15 cellular contexts compared by ENCODE assay signal in the genomic region with DNA sequence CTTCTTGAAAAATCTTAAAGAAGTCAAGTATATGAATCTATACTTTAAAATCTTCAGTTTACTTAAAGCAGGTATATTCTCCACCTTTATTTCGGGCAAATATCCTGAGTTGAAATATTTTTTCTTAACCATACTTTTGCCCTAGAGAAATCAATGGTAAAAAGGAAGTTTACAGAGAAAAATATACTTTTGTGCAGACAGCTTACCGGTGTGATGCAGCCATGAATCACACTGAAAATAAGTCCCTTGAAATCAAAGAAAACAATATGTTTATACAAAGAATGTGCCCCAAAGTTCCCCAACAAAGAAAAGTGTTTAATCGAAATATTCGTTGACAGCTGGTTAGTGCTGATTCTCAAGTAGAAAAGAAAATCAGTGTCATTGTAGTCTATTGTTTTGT.
"Had no signal": no experiment of that assay in that cellular context is flagged by ENCODE, and none has a peak within 500 bp of the region (broad histone marks: within the 10 kb centered on the region; RNA-seq: fewer than 3 reads in every experiment).

No MANE protein-coding gene starts in this region.

- H3K4me2 ChIP-seq: neural progenitor cell had no signal

- H3K27ac ChIP-seq: gastrocnemius medialis, left lung, lower lobe of right lung, neural progenitor cell, ovary had no signal

- H2AFZ ChIP-seq: neural progenitor cell had no signal

- FAIRE-seq: keratinocyte had no signal

- H3K9me3 ChIP-seq: gastrocnemius medialis, left lung, lower lobe of right lung, ovary had no signal

- H3K9ac ChIP-seq: neural progenitor cell had no signal

- H3K36me3 ChIP-seq: gastrocnemius medialis, left lung, lower lobe of right lung, neural progenitor cell, ovary had no signal

- H3K27me3 ChIP-seq: gastrocnemius medialis, left lung, neural progenitor cell, ovary had no signal

- H3K4me3 ChIP-seq: gastrocnemius medialis, left lung, lower lobe of right lung, neural progenitor cell, ovary had no signal

- ATAC-seq: gastrocnemius medialis; left lung; lower lobe of right lung; natural killer cell treated with Interleukin-12 subunit alpha and Interleukin-12 subunit beta and Interleukin-15 and Interleukin-18, amount 100 ng/mL, for 72 hours; right cardiac atrium had no signal

- H3K4me1 ChIP-seq: left lung had no signal

- DNase-seq: erythroblast; gastrocnemius medialis; left lung; lower lobe of right lung; midbrain; nucleus accumbens; ovary; right cardiac atrium; small intestine; stimulated activated CD4-positive, alpha-beta T cell treated with anti-CD3 and anti-CD28 coated beads, Interleukin-2, amount 100 ng/mL, for 48 hours; stimulated activated naive CD4-positive, alpha-beta T cell treated with Interleukin-2 at 50 U/mL for 16 hours; trophoblast cell had no signal
